ENCODE assay signal across 9 cellular contexts in the genomic region with DNA sequence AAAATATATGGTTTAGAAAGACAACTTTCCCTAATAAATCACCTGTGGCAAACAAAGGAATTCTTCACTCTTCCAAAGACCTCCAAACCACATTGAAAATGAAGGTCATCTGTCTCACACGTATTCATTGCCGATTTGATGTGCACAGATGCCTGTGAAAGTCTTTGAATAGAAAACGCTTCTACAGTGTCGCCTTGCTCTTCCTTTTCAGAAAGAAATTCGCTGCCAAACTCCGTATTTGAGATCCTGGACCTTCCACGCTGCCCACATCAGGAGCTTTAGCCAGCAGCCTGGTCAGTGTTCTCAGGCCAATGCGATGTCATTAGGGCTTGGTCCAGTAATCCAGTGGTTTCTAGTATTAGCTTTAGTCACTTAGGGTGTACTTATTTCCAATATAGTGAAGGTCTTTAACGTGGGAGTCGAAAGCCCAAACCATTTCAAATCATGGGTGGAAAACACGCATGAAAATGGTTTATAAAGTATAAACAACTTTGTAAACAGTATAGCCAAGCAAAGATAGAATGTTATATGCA. TPM values are rescaled to one million over a fixed set of nuclear protein-coding genes. Genes with fewer than 3 reads are reported as not detected.
A peak's percentile ranks its signal among the peaks of the same experiment; 100 is the strongest.
DNase-seq lines count a peak whose midpoint lies in the region; ATAC-seq and TF ChIP-seq lines count a peak whose summit lies in the region.
"Had no signal": no experiment of that assay in that cellular context is flagged by ENCODE, and none has a peak within 500 bp of the region (broad histone marks: within the 10 kb centered on the region; RNA-seq: fewer than 3 reads in every experiment).

No MANE protein-coding gene starts in this region.

- H3K27ac Mint-ChIP-seq in natural killer cell, result peak overlapping the region; percentile 91 to 97

- CTCF ChIA-PET in AG04450 (lab: Charles Lee), result interaction anchor here (0.6 to 2.9 kb wide), 30 partner anchors 9 to 375 kb away, joined by 3 to 40 read pairs (median 4); a partner anchor contains a TSS

- H3K4me3 ChIP-seq in AG04450 (ENCODE audit: low read depth, low read length) (peak overlapping the region; percentile 71), Loucy (ENCODE audit: low read length, poor library complexity, severe bottlenecking) (peak overlapping the region; percentile 77), dorsolateral prefrontal cortex (peak overlapping the region; percentile 49 to 83 (median 70))

- H3K27me3 ChIP-seq in AG04450 (ENCODE audit: control insufficient read depth, insufficient read depth, low read length), result peaks cover 3% of the 10 kb centered on the region
- no peaks in the 10 kb centered on the region for H3K27me3 ChIP-seq in Loucy (ENCODE audit: insufficient read depth, low read length, poor library complexity, severe bottlenecking)
- no peaks in the 10 kb centered on the region for H3K27me3 ChIP-seq in dorsolateral prefrontal cortex

- no peaks in the 10 kb centered on the region for H3K9me2 ChIP-seq in Loucy (replicated peaks; ENCODE audit: low read depth, low read length)

- peaks cover 34% of the 10 kb centered on the region for H3K4me1 ChIP-seq in Loucy (ENCODE audit: insufficient read depth, low read length, poor library complexity, severe bottlenecking)

- DNase-seq in AG04450 (ENCODE audit: low read depth, low spot score), result no peak
- DNase-seq in dorsolateral prefrontal cortex, result no peak
- no peak for DNase-seq in natural killer cell
- no peak for DNase-seq in 8988T

- H3K9ac ChIP-seq in Loucy (ENCODE audit: low read depth, low read length, poor library complexity, severe bottlenecking), result peak overlapping the region; percentile 84

- peak overlapping the region; percentile 69 for H3K4me2 ChIP-seq in Loucy (ENCODE audit: low read depth, low read length, poor library complexity, severe bottlenecking)

- no peak overlapping the region for H3K27ac ChIP-seq in AG04450 (ENCODE audit: low read depth, low read length)
- H3K27ac ChIP-seq in dorsolateral prefrontal cortex, result peak overlapping the region in 40 of 59 donors; percentile 8 to 89 (median 76)

- no peak for TF ChIP-seq CTCF in AG04450 (IDR thresholded peaks at IDR 0.05; ENCODE audit: low read depth, low read length)
- no peak for TF ChIP-seq CTCF in Loucy (conservative IDR thresholded peaks at IDR 0.05; ENCODE audit: low read length)
- no peak for TF ChIP-seq CTCF in dorsolateral prefrontal cortex (IDR thresholded peaks at IDR 0.05 in 54 of 56, conservative IDR thresholded peaks at IDR 0.05 in 2 of 56; ENCODE audit: low read depth in 1 of 56, partially characterized antibody in 56 of 56)
- TF ChIP-seq CTCF in natural killer cell (IDR thresholded peaks at IDR 0.05), result no peak

- POLR2A ChIA-PET in AG04450 (lab: Yijun Ruan, JAX), result interaction anchor here (0.8 kb wide), 1 partner anchor 364 kb away, joined by 3 read pairs; a partner anchor contains a TSS

- H3K36me3 ChIP-seq in Loucy (ENCODE audit: insufficient read depth, low read length), result no peaks in the 10 kb centered on the region

- no peaks in the 10 kb centered on the region for H3K27me3 Mint-ChIP-seq in natural killer cell (ENCODE audit: low read depth in 2 of 2)

- no peak for ATAC-seq in natural killer cell
- ATAC-seq in HG02981 (IDR thresholded peaks at IDR 0.05; ENCODE audit: unreplicated experiment), result no peak
- no peak for ATAC-seq in HG03571 (IDR thresholded peaks at IDR 0.05; ENCODE audit: unreplicated experiment)
- ATAC-seq in GM21390 (IDR thresholded peaks at IDR 0.05; ENCODE audit: unreplicated experiment), result no peak

- H3K79me2 ChIP-seq in Loucy (ENCODE audit: insufficient read depth, low read length), result no peaks in the 10 kb centered on the region

- H4K20me1 ChIP-seq in Loucy (ENCODE audit: insufficient read depth, low read length, poor library complexity, severe bottlenecking), result no peaks in the 10 kb centered on the region

- peak overlapping the region; percentile 99 for H3K4me3 Mint-ChIP-seq in natural killer cell

- H3K4me1 Mint-ChIP-seq in natural killer cell, result peaks cover 10 to 12% of the 10 kb centered on the region in 2 donors

- peaks cover 10% of the 10 kb centered on the region for H3F3A ChIP-seq in Loucy (ENCODE audit: low read depth)

- intact Hi-C loops in dorsolateral prefrontal cortex (cut with DNase I), result loop anchor here (10.0 kb wide), 2 partner anchors 115 to 365 kb away; a partner anchor contains a TSS
- intact Hi-C loops in natural killer cell (cut with micrococcal nuclease), result no loop called here

- H3K9me3 Mint-ChIP-seq in natural killer cell, result no peaks in the 10 kb centered on the region

- H3K9me3 ChIP-seq in AG04450 (ENCODE audit: control insufficient read depth, insufficient read depth, low read length) (no peaks in the 10 kb centered on the region), Loucy (ENCODE audit: insufficient read depth, low read depth, low read length) (no peaks in the 10 kb centered on the region)

- H3K36me3 Mint-ChIP-seq in natural killer cell, result no peaks in the 10 kb centered on the region

- peak overlapping the region; percentile 91 for H2AFZ ChIP-seq in Loucy (ENCODE audit: low read length)

RNA-seq across cellular contexts. Expression of a gene that starts 22.1 kb away (rescaled TPM):
- not detected in 2 replicates for polyA plus RNA-seq in AG04450 (2011; rRNA removed)
- not detected in 2 replicates for polyA minus RNA-seq in AG04450 (2011; rRNA and poly(A)+ RNA removed)
- 1 to 10 TPM in 15 of 120 experiments, under 1 TPM in 3, not detected in 102; 0.80 to 3.1 (median 1.5) TPM for total RNA-seq in dorsolateral prefrontal cortex
- total RNA-seq in natural killer cell, result 1 to 10 TPM in 2 of 3 donors, under 1 TPM in 1; 0.42 to 3.8 (median 2.0) TPM
- total RNA-seq: NCI-H460 had no signal
